Comparison of ENCODE assay signal across 2 cellular contexts in genomic region chr22:18070556-18071306, GRCh38.
TF ChIP-seq lines count a peak whose summit lies in the region.

No MANE protein-coding gene starts in this region.

TF ChIP-seq in SK-N-SH, 30 proteins besides CTCF, POLR2A, EP300 and RAD21 (continued from another document):
- TF ChIP-seq IRF3 (IDR thresholded peaks at IDR 0.05; ENCODE audit: low read depth, low read length) (no peak), EZH2phosphoT487 (IDR thresholded peaks at IDR 0.05; ENCODE audit: borderline replicate concordance, low read depth) (no peak), CHD2 (IDR thresholded peaks at IDR 0.05; ENCODE audit: low read length, partially characterized antibody) (no peak), SMC3 (IDR thresholded peaks at IDR 0.05; ENCODE audit: low read depth, low read length) (no peak), TCF12 (IDR thresholded peaks at IDR 0.05) (no peak), FOXJ3 (CRISPR knock-in tag; IDR thresholded peaks at IDR 0.05) (no peak), ELF1 (IDR thresholded peaks at IDR 0.05) (no peak), FOSL2 (IDR thresholded peaks at IDR 0.05; ENCODE audit: borderline replicate concordance, low read depth) (no peak), USF2 (IDR thresholded peaks at IDR 0.05; ENCODE audit: borderline replicate concordance, low read depth, low read length) (no peak), NFIC (IDR thresholded peaks at IDR 0.05; ENCODE audit: borderline replicate concordance) (no peak), PBX3 (IDR thresholded peaks at IDR 0.05) (no peak), NRF1 (IDR thresholded peaks at IDR 0.05; ENCODE audit: low read depth, low read length) (no peak), RFX5 (IDR thresholded peaks at IDR 0.05; ENCODE audit: low read length) (no peak), GABPA (IDR thresholded peaks at IDR 0.05; ENCODE audit: low read depth) (no peak), JUND (IDR thresholded peaks at IDR 0.05) (no peak)

TF ChIP-seq in SK-N-SH treated with all-trans-retinoic acid at 6 μM for 48 hours, 23 proteins besides CTCF, POLR2A, EP300 and RAD21 (continued from another document):
- TF ChIP-seq ISL1 (CRISPR knock-in tag; IDR thresholded peaks at IDR 0.05) (no peak), OSR1 (CRISPR knock-in tag; IDR thresholded peaks at IDR 0.05) (no peak), PPARA (CRISPR knock-in tag; IDR thresholded peaks at IDR 0.05; ENCODE audit: borderline replicate concordance) (no peak)
TF ChIP-seq in SK-N-SH treated with all-trans-retinoic acid at 6 μM for 48 hours: peak in this region for 0.
